21 cellular contexts compared by ENCODE assay signal in genomic region chrX:137483554-137483953, GRCh38.
A peak's percentile ranks its signal among the peaks of the same experiment; 100 is the strongest.
DNase-seq lines count a peak whose midpoint lies in the region; ATAC-seq, FAIRE-seq and TF ChIP-seq lines count a peak whose summit lies in the region.
"Had no signal": no experiment of that assay in that cellular context is flagged by ENCODE, and none has a peak within 500 bp of the region (broad histone marks: within the 10 kb centered on the region; RNA-seq: fewer than 3 reads in every experiment).

No MANE protein-coding gene starts in this region.

- ATAC-seq in HepG2 (no peak), right lobe of liver (no peak), K562 (no peak), GM18858 (IDR thresholded peaks at IDR 0.05; ENCODE audit: unreplicated experiment) (no peak)
- ATAC-seq: GM12878 had no signal

- FAIRE-seq in HepG2 (lab: Jason Lieb, UNC), result no peak
- FAIRE-seq in K562 (lab: Jason Lieb, UNC), result no peak
- no peak for FAIRE-seq in GM12891 (lab: Jason Lieb, UNC)
- FAIRE-seq: A204.1, GM12878 had no signal

- H4K20me1 ChIP-seq in HepG2 (ENCODE audit: insufficient read depth, low read length) (no peaks in the 10 kb centered on the region), K562 (replicated peaks; ENCODE audit: control insufficient read depth, insufficient read depth, low read length) (no peaks in the 10 kb centered on the region)

- POLR2A ChIA-PET in HepG2 (lab: Yijun Ruan, JAX) (no interaction called here), K562 (lab: Yijun Ruan, JAX) (no interaction called here)

- TF ChIP-seq CTCF in HepG2 (CRISPR knock-in tag; IDR thresholded peaks at IDR 0.05) (no peak), right lobe of liver (IDR thresholded peaks at IDR 0.05) (no peak), K562 (IDR thresholded peaks at IDR 0.05 in 2 of 3, conservative IDR thresholded peaks at IDR 0.05 in 1 of 3; ENCODE audit: insufficient read depth in 2 of 3, low read depth in 1 of 3, low read length in 3 of 3) (no peak)

- DNase-seq in HepG2 (ENCODE audit: low spot score) (no peak), right lobe of liver (no peak), K562 (ENCODE audit: extremely low read depth in 1 of 4, low spot score in 3 of 4) (no peak), GM12891 (ENCODE audit: insufficient read length, low spot score) (no peak)
- DNase-seq: 8988T; ACHN; BE2C; C1 segment of cervical spinal cord; CD4-positive, alpha-beta memory T cell; CD4-positive, CD25-positive, alpha-beta regulatory T cell; CD8-positive, alpha-beta memory T cell; DMS 273 treated with DMSO at 0.1 percent for 48 hours; DMS153; DMS79; DND-41; EL; GDM1 had no signal

- CTCF ChIA-PET in HepG2 (lab: Yijun Ruan, JAX; ENCODE audit: low intra/inter-chr PET ratio, low total read pairs), result no interaction called here
- CTCF ChIA-PET in K562 (lab: Yijun Ruan, JAX; ENCODE audit: low intra/inter-chr PET ratio), result no interaction called here

- H3K9me3 ChIP-seq in HepG2 (ENCODE audit: low read length) (no peaks in the 10 kb centered on the region), right lobe of liver (no peaks in the 10 kb centered on the region), K562 (replicated peaks; ENCODE audit: control insufficient read depth, insufficient read depth, low read depth, low read length) (no peaks in the 10 kb centered on the region)
- H3K9me3 ChIP-seq: BE2C had no signal

- H3K4me3 ChIP-seq in HepG2 (replicated peaks in 1 of 3; ENCODE audit: insufficient read depth in 1 of 3, low read depth in 2 of 3, low read length in 3 of 3) (no peak overlapping the region), right lobe of liver (no peak overlapping the region), K562 (no peak overlapping the region)
- H3K4me3 ChIP-seq: BLaER1, GM12878 had no signal

- no peaks in the 10 kb centered on the region for H3K9me1 ChIP-seq in K562 (ENCODE audit: control insufficient read depth, insufficient read depth, low read length)

- H3K9ac ChIP-seq in HepG2 (ENCODE audit: insufficient read depth, low read depth, low read length) (no peak overlapping the region), K562 (ENCODE audit: insufficient read depth in 1 of 2, low read depth in 2 of 2, low read length in 2 of 2) (no peak overlapping the region)
- H3K9ac ChIP-seq: BLaER1 had no signal

- H3K36me3 ChIP-seq in HepG2 (replicated peaks in 1 of 2; ENCODE audit: control insufficient read depth in 1 of 2, insufficient read depth in 2 of 2, low read length in 2 of 2), result no peaks in the 10 kb centered on the region
- no peaks in the 10 kb centered on the region for H3K36me3 ChIP-seq in right lobe of liver
- no peaks in the 10 kb centered on the region for H3K36me3 ChIP-seq in K562 (ENCODE audit: control insufficient read depth, insufficient read depth, low read length)
- H3K36me3 ChIP-seq: BE2C, BLaER1 had no signal

- H3K27ac ChIP-seq in HepG2 (ENCODE audit: extremely low read length, insufficient read depth, low read length) (no peak overlapping the region), right lobe of liver (no peak overlapping the region), K562 (ENCODE audit: extremely low read depth, low read depth, low read length) (no peak overlapping the region)
- H3K27ac ChIP-seq: BLaER1 had no signal

- TF ChIP-seq EP300 in HepG2 (IDR thresholded peaks at IDR 0.05; ENCODE audit: low read depth in 2 of 2, low read length in 2 of 2) (no peak), HepG2 (CRISPR knock-in tag; IDR thresholded peaks at IDR 0.05; ENCODE audit: borderline replicate concordance) (no peak), K562 (IDR thresholded peaks at IDR 0.05; ENCODE audit: low read length) (no peak)

- no peak overlapping the region for H2AFZ ChIP-seq in HepG2 (ENCODE audit: low read length)
- H2AFZ ChIP-seq in K562 (ENCODE audit: low read depth, low read length), result no peak overlapping the region

- H3K4me2 ChIP-seq in HepG2 (ENCODE audit: low read depth, low read length), result no peak overlapping the region
- no peak overlapping the region for H3K4me2 ChIP-seq in K562 (ENCODE audit: insufficient read depth, low read length)
- H3K4me2 ChIP-seq: BLaER1 had no signal

- in situ Hi-C loops in HepG2 (cut with HindIII; ENCODE audit: extremely low pct_ligation_motif_present, low pct_unique_long_range_greater_than_20kb), result no loop called here
- in situ Hi-C loops in K562 (cut with MboI), result no loop called here

- BruUV-seq in HepG2 (replicated peaks; lab: Mats Ljungman, UMichigan) (no TSS peak), K562 (replicated peaks; lab: Mats Ljungman, UMichigan) (no TSS peak)

- TF ChIP-seq RAD21 in HepG2 (CRISPR knock-in tag; IDR thresholded peaks at IDR 0.05) (no peak), K562 (CRISPR knock-in tag; conservative IDR thresholded peaks at IDR 0.05 in 1 of 2, IDR thresholded peaks at IDR 0.05 in 1 of 2) (no peak)

- no peaks in the 10 kb centered on the region for H3K27me3 ChIP-seq in HepG2 (ENCODE audit: control insufficient read depth in 1 of 2, insufficient read depth in 2 of 2, low read length in 2 of 2)
- peaks cover 0 to 3% of the 10 kb centered on the region in 2 donors for H3K27me3 ChIP-seq in right lobe of liver
- H3K27me3 ChIP-seq in K562 (ENCODE audit: control insufficient read depth in 2 of 2, insufficient read depth in 2 of 2, low read length in 2 of 2), result no peaks in the 10 kb centered on the region
- H3K27me3 ChIP-seq: BE2C had no signal

- no peak for TF ChIP-seq POLR2A in HepG2 (IDR thresholded peaks at IDR 0.05; ENCODE audit: insufficient read depth in 1 of 2, low read depth in 2 of 2, low read length in 2 of 2)
- TF ChIP-seq POLR2A in right lobe of liver (IDR thresholded peaks at IDR 0.05), result no peak
- no peak for TF ChIP-seq POLR2A in K562 (conservative IDR thresholded peaks at IDR 0.05)
- no peak for TF ChIP-seq POLR2A in GM12891 (IDR thresholded peaks at IDR 0.05; ENCODE audit: low read depth, low read length)

- intact Hi-C loops in HepG2 (cut with micrococcal nuclease; ENCODE audit: unreplicated experiment), result no loop called here
- intact Hi-C loops in right lobe of liver (cut with DNase I), result no loop called here
- intact Hi-C loops in K562 (cut with micrococcal nuclease), result no loop called here

- no peaks in the 10 kb centered on the region for H3K79me2 ChIP-seq in HepG2 (ENCODE audit: insufficient read depth, low read length)
- H3K79me2 ChIP-seq in K562 (ENCODE audit: control insufficient read depth, insufficient read depth, low read length), result no peaks in the 10 kb centered on the region

- H3K4me1 ChIP-seq in HepG2 (ENCODE audit: insufficient read depth, low read length) (no peaks in the 10 kb centered on the region), right lobe of liver (no peaks in the 10 kb centered on the region), K562 (replicated peaks in 1 of 2; ENCODE audit: control insufficient read depth in 2 of 2, insufficient read depth in 2 of 2, low read length in 2 of 2) (no peaks in the 10 kb centered on the region)
- H3K4me1 ChIP-seq: BE2C, BLaER1 had no signal

TF ChIP-seq in HepG2, 621 proteins besides CTCF, POLR2A, EP300 and RAD21 (continues in another document):
- TF ChIP-seq ZNF7 (CRISPR knock-in tag; IDR thresholded peaks at IDR 0.05) (no peak), KDM3A (CRISPR knock-in tag; IDR thresholded peaks at IDR 0.05; ENCODE audit: low read depth) (no peak), ZSCAN9 (CRISPR knock-in tag; IDR thresholded peaks at IDR 0.05; ENCODE audit: borderline replicate concordance) (no peak), MZF1 (CRISPR knock-in tag; IDR thresholded peaks at IDR 0.05; ENCODE audit: borderline replicate concordance) (no peak)

TF ChIP-seq in K562, 482 proteins besides CTCF, POLR2A, EP300 and RAD21:
- TF ChIP-seq ATF3 (IDR thresholded peaks at IDR 0.05), result peak; percentile 46; the same call in 1 of the 2 replicates
- no peak for TF ChIP-seq ATF3 (CRISPR knock-in tag; conservative IDR thresholded peaks at IDR 0.05)
- no peak for TF ChIP-seq PREB (CRISPR knock-in tag; IDR thresholded peaks at IDR 0.05)

TF ChIP-seq in GM12891, 5 proteins besides CTCF, POLR2A, EP300 and RAD21:
- TF ChIP-seq TAF1 (IDR thresholded peaks at IDR 0.05; ENCODE audit: low read depth, low read length) (no peak), POLR2AphosphoS5 (IDR thresholded peaks at IDR 0.05; ENCODE audit: low read depth, low read length) (no peak), PAX5 (IDR thresholded peaks at IDR 0.05; ENCODE audit: insufficient read depth, low read length, severe bottlenecking) (no peak), SPI1 (IDR thresholded peaks at IDR 0.05; ENCODE audit: low read depth, low read length) (no peak), POU2F2 (IDR thresholded peaks at IDR 0.05; ENCODE audit: low read depth, low read length) (no peak)
TF ChIP-seq in GM12891: peak in this region for 0.
